24 cellular contexts compared by ENCODE assay signal in genomic region chr5:93497101-93497500, GRCh38.
DNase-seq lines count a peak whose midpoint lies in the region; TF ChIP-seq lines count a peak whose summit lies in the region.
"Had no signal": no experiment of that assay in that cellular context is flagged by ENCODE, and none has a peak within 500 bp of the region (broad histone marks: within the 10 kb centered on the region; RNA-seq: fewer than 3 reads in every experiment).

No MANE protein-coding gene starts in this region.

- H3K27ac Mint-ChIP-seq in endodermal cell: no peak overlapping the region
- H3K27ac Mint-ChIP-seq: activated CD4-positive, alpha-beta T cell treated with anti-CD3 and anti-CD28 coated beads, Interleukin-2, amount 10 ng/mL, durations not matched to agents 24 days and 14 days; activated naive CD4-positive, alpha-beta T cell treated with anti-CD3 and anti-CD28 coated beads, Interleukin-2, amount 50 U/mL, for 24 hours; progenitor cell of endocrine pancreas had no signal

- H3K4me3 ChIP-seq in esophagus muscularis mucosa (no peak overlapping the region), endodermal cell (ENCODE audit: low read length) (no peak overlapping the region)
- H3K4me3 ChIP-seq: BLaER1 treated with 17β-estradiol and CSF1 and Interleukin-3, amounts not matched to agents 10 nM and 100 nM; dorsolateral prefrontal cortex; left ventricle myocardium inferior; SJSA1; tibial artery had no signal

- H3K4me3 Mint-ChIP-seq in endodermal cell: no peak overlapping the region
- H3K4me3 Mint-ChIP-seq: activated CD4-positive, alpha-beta T cell treated with anti-CD3 and anti-CD28 coated beads, Interleukin-2, amount 10 ng/mL, durations not matched to agents 24 days and 14 days; activated naive CD4-positive, alpha-beta T cell treated with anti-CD3 and anti-CD28 coated beads, Interleukin-2, amount 50 U/mL, for 24 hours; central memory CD8-positive, alpha-beta T cell had no signal

- peak; percentile 86 for DNase-seq in SK-N-DZ (ENCODE audit: low spot score)
- DNase-seq in dermis blood vessel endothelial cell: peak; percentile 88
- peak; percentile 26 for DNase-seq in left kidney (ENCODE audit: low read depth, low spot score)
- DNase-seq in stimulated activated CD4-positive, alpha-beta T cell treated with anti-CD3 and anti-CD28 coated beads, Interleukin-1b, Interleukin-23, amount 100 ng/mL, for 48 hours: no peak
- DNase-seq in NCI-H2171 treated with DMSO at 0.1 percent for 48 hours (lab: John Stamatoyannopoulos, UW): no peak
- no peak for DNase-seq in esophagus muscularis mucosa (ENCODE audit: extremely low spot score)
- no peak for DNase-seq in endodermal cell
- DNase-seq: activated CD4-positive, alpha-beta T cell treated with anti-CD3 and anti-CD28 coated beads, Interleukin-2, amount 10 ng/mL, durations not matched to agents 24 days and 14 days; dorsolateral prefrontal cortex; islet precursor cell; left ventricle myocardium inferior; NCI-H1092; NCI-H1694; stimulated activated CD4-positive, alpha-beta T cell treated with anti-CD3 and anti-CD28 coated beads, Interleukin-12 subunit alpha, Interleukin-12 subunit beta, amount 100 ng/mL, for 4 hours; stimulated activated CD4-positive, alpha-beta T cell treated with anti-CD3 and anti-CD28 coated beads, Interleukin-4, amount 100 ng/mL, for 24 hours; T1000; tibial artery had no signal

- H3K9me3 Mint-ChIP-seq in endodermal cell: no peaks in the 10 kb centered on the region
- H3K9me3 Mint-ChIP-seq: activated CD4-positive, alpha-beta T cell treated with anti-CD3 and anti-CD28 coated beads, Interleukin-2, amount 10 ng/mL, durations not matched to agents 24 days and 14 days; central memory CD8-positive, alpha-beta T cell had no signal

- TF ChIP-seq POLR2A in esophagus muscularis mucosa (IDR thresholded peaks at IDR 0.05; ENCODE audit: low read depth): no peak

- 88% methylated on average over 4 of the region's 4 CpGs for WGBS in esophagus muscularis mucosa
- WGBS in endodermal cell (ENCODE audit: insufficient coverage in 1 of 2, insufficient read length in 1 of 2), 2 experiments: 90% methylated on average over 4 of the region's 4 CpGs; no CpG with 5 or more reads in 1 of the 2 experiments

- H3K4me1 Mint-ChIP-seq in endodermal cell: no peaks in the 10 kb centered on the region
- H3K4me1 Mint-ChIP-seq: activated CD4-positive, alpha-beta T cell treated with anti-CD3 and anti-CD28 coated beads, Interleukin-2, amount 10 ng/mL, durations not matched to agents 24 days and 14 days; activated naive CD4-positive, alpha-beta T cell treated with anti-CD3 and anti-CD28 coated beads, Interleukin-2, amount 50 U/mL, for 24 hours; central memory CD8-positive, alpha-beta T cell had no signal

- intact Hi-C loops in esophagus muscularis mucosa (cut with DNase I): no loop called here

- no peak overlapping the region for H3K27ac ChIP-seq in esophagus muscularis mucosa (replicated peaks in 1 of 4)
- no peak overlapping the region for H3K27ac ChIP-seq in endodermal cell (ENCODE audit: low read depth, low read length)
- H3K27ac ChIP-seq: BLaER1 treated with 17β-estradiol and CSF1 and Interleukin-3, amounts not matched to agents 10 nM and 100 nM; dorsolateral prefrontal cortex; left ventricle myocardium inferior; RWPE1; SJSA1; tibial artery; VCaP had no signal

- H3K27me3 Mint-ChIP-seq in endodermal cell (ENCODE audit: insufficient read depth): no peaks in the 10 kb centered on the region
- H3K27me3 Mint-ChIP-seq: activated CD4-positive, alpha-beta T cell treated with anti-CD3 and anti-CD28 coated beads, Interleukin-2, amount 10 ng/mL, durations not matched to agents 24 days and 14 days; progenitor cell of endocrine pancreas had no signal

- H3K36me3 ChIP-seq in esophagus muscularis mucosa (no peaks in the 10 kb centered on the region), endodermal cell (ENCODE audit: control insufficient read depth, insufficient read depth, low read length) (no peaks in the 10 kb centered on the region)
- H3K36me3 ChIP-seq: BLaER1 treated with 17β-estradiol and CSF1 and Interleukin-3, amounts not matched to agents 10 nM and 100 nM; left ventricle myocardium inferior; SJSA1; tibial artery had no signal

- H3K27me3 ChIP-seq in esophagus muscularis mucosa: no peaks in the 10 kb centered on the region
- no peaks in the 10 kb centered on the region for H3K27me3 ChIP-seq in endodermal cell (ENCODE audit: control insufficient read depth, insufficient read depth, low read length, poor library complexity, severe bottlenecking)
- H3K27me3 ChIP-seq: BLaER1 treated with 17β-estradiol and CSF1 and Interleukin-3, amounts not matched to agents 10 nM and 100 nM; dorsolateral prefrontal cortex; SJSA1; tibial artery had no signal

- no peak for TF ChIP-seq CTCF in esophagus muscularis mucosa (IDR thresholded peaks at IDR 0.05)
- TF ChIP-seq CTCF in endodermal cell (conservative IDR thresholded peaks at IDR 0.05): no peak

- no peaks in the 10 kb centered on the region for H3K4me1 ChIP-seq in esophagus muscularis mucosa
- no peaks in the 10 kb centered on the region for H3K4me1 ChIP-seq in endodermal cell (ENCODE audit: control insufficient read depth, insufficient read depth, low read length)
- H3K4me1 ChIP-seq: BLaER1 treated with 17β-estradiol and CSF1 and Interleukin-3, amounts not matched to agents 10 nM and 100 nM; left ventricle myocardium inferior; SJSA1; tibial artery had no signal

- H3K9me3 ChIP-seq in esophagus muscularis mucosa (no peaks in the 10 kb centered on the region), endodermal cell (ENCODE audit: control insufficient read depth, low read length) (no peaks in the 10 kb centered on the region)
- H3K9me3 ChIP-seq: BLaER1 treated with 17β-estradiol and CSF1 and Interleukin-3, amounts not matched to agents 10 nM and 100 nM; left ventricle myocardium inferior; SJSA1; tibial artery had no signal

- no peak for TF ChIP-seq EP300 in esophagus muscularis mucosa (IDR thresholded peaks at IDR 0.05)

- H3K36me3 Mint-ChIP-seq in endodermal cell (ENCODE audit: low read depth): no peaks in the 10 kb centered on the region
- H3K36me3 Mint-ChIP-seq: activated naive CD4-positive, alpha-beta T cell treated with anti-CD3 and anti-CD28 coated beads, Interleukin-2, amount 50 U/mL, for 24 hours had no signal

- H3K9ac ChIP-seq in endodermal cell (ENCODE audit: extremely low read depth, low read length, poor library complexity, severe bottlenecking): no peak overlapping the region
- H3K9ac ChIP-seq: BLaER1 treated with 17β-estradiol and CSF1 and Interleukin-3, amounts not matched to agents 10 nM and 100 nM had no signal

Comparison
In these comparisons a context has a peak if more than half of its experiments do, and no peak if none do; other contexts are left out.
1. DNase-seq: peak in SK-N-DZ (single experiment), dermis blood vessel endothelial cell (single experiment) and left kidney (single experiment); none in stimulated activated CD4-positive, alpha-beta T cell treated with anti-CD3 and anti-CD28 coated beads, Interleukin-1b, Interleukin-23, amount 100 ng/mL, for 48 hours (single experiment), NCI-H2171 treated with DMSO at 0.1 percent for 48 hours (single experiment), esophagus muscularis mucosa (single experiment) and endodermal cell (single experiment).